Comparison of ENCODE assay signal across 20 cellular contexts in the genomic region with DNA sequence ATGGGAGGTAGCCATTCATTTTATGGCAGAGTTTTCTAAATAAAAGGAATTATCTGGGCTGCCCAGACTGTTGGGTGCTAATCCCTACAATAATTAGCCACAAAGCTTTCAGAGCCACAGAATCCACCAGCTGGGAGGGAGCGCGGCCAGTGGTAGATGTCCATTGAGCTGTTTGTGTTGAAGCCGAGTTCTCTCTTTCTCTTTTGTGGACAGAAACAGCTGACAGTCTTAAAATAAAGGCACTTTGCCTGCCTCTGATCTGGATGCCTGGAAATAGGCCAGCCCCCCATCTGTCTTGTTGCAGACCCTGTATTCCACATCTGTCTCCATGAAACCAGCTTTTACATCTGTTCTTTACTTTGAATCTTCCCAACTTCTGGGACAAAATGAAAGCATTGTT.
DNase-seq lines count a peak whose midpoint lies in the region; ATAC-seq and TF ChIP-seq lines count a peak whose summit lies in the region.
"Had no signal": no experiment of that assay in that cellular context is flagged by ENCODE, and none has a peak within 500 bp of the region (broad histone marks: within the 10 kb centered on the region; RNA-seq: fewer than 3 reads in every experiment).

No MANE protein-coding gene starts in this region.

- H2BK12ac ChIP-seq in mesenchymal stem cell (ENCODE audit: low read length in 2 of 2), result no peak overlapping the region

- no peaks in the 10 kb centered on the region for H3K79me1 ChIP-seq in mesenchymal stem cell (replicated peaks; ENCODE audit: low read length, poor library complexity, severe bottlenecking)

- H3K36me3 ChIP-seq in esophagus squamous epithelium (no peaks in the 10 kb centered on the region), mesenchymal stem cell (ENCODE audit: control insufficient read depth in 1 of 2, insufficient read depth in 2 of 2, low read depth in 1 of 2, low read length in 2 of 2) (no peaks in the 10 kb centered on the region)
- H3K36me3 ChIP-seq: BE2C, brain microvascular endothelial cell, colonic mucosa, upper lobe of left lung had no signal

- TF ChIP-seq POLR2A in esophagus squamous epithelium (IDR thresholded peaks at IDR 0.05), result no peak

- H3K4me1 ChIP-seq in esophagus squamous epithelium (peaks cover 0 to 19% (median 0%) of the 10 kb centered on the region in 3 donors), mesenchymal stem cell (ENCODE audit: control insufficient read depth, insufficient read depth, low read depth, low read length) (no peaks in the 10 kb centered on the region)
- H3K4me1 ChIP-seq: BE2C, Caco-2, colonic mucosa, foreskin keratinocyte, upper lobe of left lung had no signal

- no peaks in the 10 kb centered on the region for H3K27me3 ChIP-seq in esophagus squamous epithelium
- H3K27me3 ChIP-seq in mesenchymal stem cell (ENCODE audit: control insufficient read depth in 1 of 2, insufficient read depth in 1 of 2, low read length in 2 of 2), result no peaks in the 10 kb centered on the region
- H3K27me3 ChIP-seq: BE2C, brain microvascular endothelial cell, colonic mucosa, foreskin keratinocyte, upper lobe of left lung had no signal

- no peak overlapping the region for H2BK5ac ChIP-seq in mesenchymal stem cell (ENCODE audit: low read depth, low read length, poor library complexity, severe bottlenecking)

- TF ChIP-seq CTCF in esophagus squamous epithelium (IDR thresholded peaks at IDR 0.05), result no peak

- peak overlapping the region in 3 of 4 donors; percentile 14 to 23 (median 19) for H3K27ac ChIP-seq in esophagus squamous epithelium
- H3K27ac ChIP-seq in mesenchymal stem cell (ENCODE audit: low read length, poor library complexity, severe bottlenecking), result no peak overlapping the region
- H3K27ac ChIP-seq: brain microvascular endothelial cell, colonic mucosa, foreskin keratinocyte, SK-N-MC, upper lobe of left lung had no signal

- no peaks in the 10 kb centered on the region for H3K9me3 ChIP-seq in esophagus squamous epithelium
- no peaks in the 10 kb centered on the region for H3K9me3 ChIP-seq in mesenchymal stem cell (ENCODE audit: control insufficient read depth, low read length)
- H3K9me3 ChIP-seq: BE2C, Caco-2, colonic mucosa, upper lobe of left lung had no signal

- no peak overlapping the region for H2BK120ac ChIP-seq in mesenchymal stem cell (ENCODE audit: low read depth, low read length)

- H3K4me3 ChIP-seq in esophagus squamous epithelium (no peak overlapping the region), mesenchymal stem cell (ENCODE audit: insufficient read depth in 1 of 2, low read depth in 1 of 2, low read length in 2 of 2) (peak overlapping the region in 1 of 2 experiments; percentile 50)
- H3K4me3 ChIP-seq: colonic mucosa, SK-N-MC, upper lobe of left lung had no signal

- H2AFZ ChIP-seq in mesenchymal stem cell (ENCODE audit: low read depth, low read length), result no peak overlapping the region

- H3K9ac ChIP-seq in mesenchymal stem cell (ENCODE audit: low read length), result peak overlapping the region; percentile 24

- intact Hi-C loops in esophagus squamous epithelium (cut with DNase I), result no loop called here

- no peak overlapping the region for H3K23ac ChIP-seq in mesenchymal stem cell (ENCODE audit: low read length in 2 of 2)

- no peak overlapping the region for H3K4ac ChIP-seq in mesenchymal stem cell (ENCODE audit: low read depth in 1 of 2, low read length in 2 of 2)

- no peak overlapping the region for H3K18ac ChIP-seq in mesenchymal stem cell (ENCODE audit: low read depth in 1 of 2, low read length in 2 of 2)

- H2AK5ac ChIP-seq in mesenchymal stem cell (ENCODE audit: low read length, severe bottlenecking), result no peak overlapping the region

- H2BK15ac ChIP-seq in mesenchymal stem cell (ENCODE audit: low read depth, poor library complexity, severe bottlenecking), result no peak overlapping the region

- ATAC-seq in HG02884 (IDR thresholded peaks at IDR 0.05; ENCODE audit: unreplicated experiment) (no peak), GM19452 (IDR thresholded peaks at IDR 0.05; ENCODE audit: unreplicated experiment) (no peak), GM21717 (IDR thresholded peaks at IDR 0.05; ENCODE audit: unreplicated experiment) (no peak)
- ATAC-seq: foreskin keratinocyte; natural killer cell treated with Interleukin-12 subunit alpha and Interleukin-12 subunit beta and Interleukin-15 and Interleukin-18, amount 100 ng/mL, for 72 hours; Panc1 had no signal

- H4K8ac ChIP-seq in mesenchymal stem cell (ENCODE audit: low read length), result no peak overlapping the region

- no peak overlapping the region for H4K91ac ChIP-seq in mesenchymal stem cell (ENCODE audit: low read length)

- H3K14ac ChIP-seq in mesenchymal stem cell (ENCODE audit: low read length in 2 of 2), result no peak overlapping the region

- no peak overlapping the region for H3K4me2 ChIP-seq in mesenchymal stem cell (ENCODE audit: low read length, poor library complexity, severe bottlenecking)

- DNase-seq in NCI-H2171 treated with DMSO at 0.1 percent for 48 hours (lab: John Stamatoyannopoulos, UW) (peak; percentile 22), esophagus squamous epithelium (lab: John Stamatoyannopoulos, UW) (no peak), mesenchymal stem cell (no peak), superior temporal gyrus (ENCODE audit: extremely low spot score) (peak; percentile 29)
- DNase-seq: activated CD4-positive, alpha-beta T cell treated with anti-CD3 and anti-CD28 coated beads, Interleukin-2, amount 50 U/mL, for 4 hours; activated CD8-positive, alpha-beta memory T cell treated with anti-CD3 and anti-CD28 coated beads, Interleukin-2, amount 50 U/mL, for 48 hours; activated effector memory CD4-positive, alpha-beta T cell treated with Interleukin-2 at 50 U/mL for 16 hours; BE2C; brain microvascular endothelial cell; Caco-2; colonic mucosa; foreskin keratinocyte; NCI-H1417; upper lobe of left lung had no signal

- 67 to 70% methylated on average over 3 of the region's 3 CpGs for WGBS in esophagus squamous epithelium, 2 donors
- 92% methylated on average over 3 of the region's 3 CpGs for WGBS in mesenchymal stem cell

Comparison
In these comparisons a context has a peak if more than half of its experiments do, and no peak if none do; other contexts are left out.
1. DNase-seq: peak in NCI-H2171 treated with DMSO at 0.1 percent for 48 hours (single experiment) and superior temporal gyrus (single experiment); none in esophagus squamous epithelium (single experiment) and mesenchymal stem cell (single experiment).